In the genomic region with DNA sequence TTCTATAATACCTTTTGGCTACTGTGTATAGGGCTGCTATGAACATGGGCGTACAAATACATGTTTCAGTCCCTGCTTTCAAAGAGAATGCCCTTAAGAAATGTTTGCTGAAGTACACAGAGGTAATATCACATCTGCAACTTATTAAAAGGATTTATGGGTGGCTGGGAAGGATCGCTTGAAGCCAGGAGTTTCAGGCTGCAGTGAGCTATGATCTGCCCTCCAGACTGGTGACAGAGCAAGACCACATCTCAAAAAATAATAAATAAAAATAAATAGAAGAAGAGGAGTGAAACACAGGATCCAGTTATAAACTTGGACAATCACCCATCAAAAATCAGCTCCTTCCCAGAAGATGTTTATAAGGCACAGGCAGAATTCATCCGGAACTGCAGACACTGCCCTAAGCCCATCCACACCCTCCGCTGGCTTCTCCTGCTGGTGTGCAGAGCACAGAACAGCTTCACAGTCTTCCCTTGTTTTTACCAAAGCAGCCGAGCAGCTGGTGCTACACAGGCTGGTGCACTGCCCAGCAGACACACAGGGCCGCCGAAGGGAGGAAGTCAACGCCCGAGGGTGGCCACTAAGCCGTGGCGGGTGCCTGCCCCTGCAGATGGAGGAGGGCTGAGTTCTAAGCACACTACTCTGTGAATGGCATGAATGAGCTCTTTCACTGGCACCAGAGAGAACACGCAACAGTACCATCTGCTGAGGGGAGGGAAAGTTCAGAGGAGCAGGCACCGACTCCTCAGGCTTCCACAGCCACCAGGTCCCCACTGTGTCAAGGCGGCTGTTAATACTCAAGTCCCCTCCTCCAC, we compare ENCODE assay signal across 9 cellular contexts. TPM values are rescaled to one million over a fixed set of nuclear protein-coding genes. Genes with fewer than 3 reads are reported as not detected.
A peak's percentile ranks its signal among the peaks of the same experiment; 100 is the strongest.
DNase-seq lines count a peak whose midpoint lies in the region; ATAC-seq, FAIRE-seq and TF ChIP-seq lines count a peak whose summit lies in the region.
"Had no signal": no experiment of that assay in that cellular context is flagged by ENCODE, and none has a peak within 500 bp of the region (broad histone marks: within the 10 kb centered on the region; RNA-seq: fewer than 3 reads in every experiment).

No MANE protein-coding gene starts in this region.

- no peak overlapping the region for H3K4me2 ChIP-seq in K562 (ENCODE audit: insufficient read depth, low read length)

- peak; percentile 55 for DNase-seq in GM06990 (ENCODE audit: extremely low read depth, insufficient read length)
- peak; percentile 72 for DNase-seq in NCI-H2196 treated with DMSO at 0.1 percent for 48 hours (lab: John Stamatoyannopoulos, UW; ENCODE audit: unreplicated experiment)
- DNase-seq in K562 (ENCODE audit: extremely low read depth in 1 of 4, low spot score in 3 of 4) = no peak
- peak; percentile 94 for DNase-seq in medulla oblongata (ENCODE audit: extremely low spot score)
- no peak for DNase-seq in uterus
- no peak for DNase-seq in NCI-H774 (lab: John Stamatoyannopoulos, UW)

- TF ChIP-seq CTCF in GM06990 (IDR thresholded peaks at IDR 0.05; ENCODE audit: insufficient read depth, low read length, poor library complexity, severe bottlenecking) (no peak), K562 (IDR thresholded peaks at IDR 0.05 in 2 of 3, conservative IDR thresholded peaks at IDR 0.05 in 1 of 3; ENCODE audit: insufficient read depth in 2 of 3, low read depth in 1 of 3, low read length in 3 of 3) (no peak), uterus (IDR thresholded peaks at IDR 0.05) (no peak)

- WGBS in K562 (ENCODE audit: insufficient coverage, low coverage, missing lambda C conversion rate) = 89% methylated on average over 11 of the region's 14 CpGs

- POLR2A ChIA-PET in K562 (lab: Yijun Ruan, JAX) = interaction anchor here (0.6 to 2.4 kb wide), 5 partner anchors 10 to 41 kb away, joined by 3 to 13 read pairs (median 3); no protein-coding TSS in a partner anchor

- H3K9ac ChIP-seq in K562 (ENCODE audit: insufficient read depth in 1 of 2, low read depth in 2 of 2, low read length in 2 of 2) = peak overlapping the region in 1 of 2 experiments; percentile 39; a peak in 1 of 4 replicates

- in situ Hi-C loops in K562 (cut with MboI) = no loop called here

- H3K4me3 ChIP-seq in GM06990 (replicated peaks; ENCODE audit: low read depth, low read length) (peak overlapping the region; percentile 18; the same call in 1 of the 2 replicates), K562 (no peak overlapping the region), uterus (no peak overlapping the region)

- TF ChIP-seq POLR2A in K562 (conservative IDR thresholded peaks at IDR 0.05) = no peak
- no peak for TF ChIP-seq POLR2A in uterus (IDR thresholded peaks at IDR 0.05)

- TF ChIP-seq EP300 in K562 (IDR thresholded peaks at IDR 0.05; ENCODE audit: low read length) = no peak

- no peak overlapping the region for H3K27ac ChIP-seq in K562 (ENCODE audit: extremely low read depth, low read depth, low read length)
- peak overlapping the region; percentile 27 to 34 for H3K27ac ChIP-seq in uterus

- no peak overlapping the region for H2AFZ ChIP-seq in K562 (ENCODE audit: low read depth, low read length)

- H3K36me3 ChIP-seq in GM06990 (ENCODE audit: control insufficient read depth, insufficient read depth, low read length) (peaks cover 2% of the 10 kb centered on the region; the same call in 1 of the 2 replicates), K562 (ENCODE audit: control insufficient read depth, insufficient read depth, low read length) (peaks cover 13% of the 10 kb centered on the region; the same call in 2 of the 3 replicates), uterus (no peaks in the 10 kb centered on the region)

- H3K4me1 ChIP-seq in K562 (replicated peaks in 1 of 2; ENCODE audit: control insufficient read depth in 2 of 2, insufficient read depth in 2 of 2, low read length in 2 of 2) (peaks cover 9 to 40% of the 10 kb centered on the region in 2 experiments), uterus (peaks cover 29 to 38% of the 10 kb centered on the region in 2 donors)

- no peak for ATAC-seq in K562
- no peak for ATAC-seq in GM21360 (IDR thresholded peaks at IDR 0.05; ENCODE audit: unreplicated experiment)
- no peak for ATAC-seq in GM21447 (IDR thresholded peaks at IDR 0.05; ENCODE audit: unreplicated experiment)

- BruUV-seq in K562 (replicated peaks; lab: Mats Ljungman, UMichigan) = no TSS peak

- H3K27me3 ChIP-seq in GM06990 (replicated peaks; ENCODE audit: control insufficient read depth, insufficient read depth, low read length) (no peaks in the 10 kb centered on the region), K562 (ENCODE audit: control insufficient read depth in 2 of 2, insufficient read depth in 2 of 2, low read length in 2 of 2) (no peaks in the 10 kb centered on the region), uterus (no peaks in the 10 kb centered on the region)

- H3K79me2 ChIP-seq in K562 (ENCODE audit: control insufficient read depth, insufficient read depth, low read length) = peaks cover 98% of the 10 kb centered on the region

- TF ChIP-seq RAD21 in K562 (CRISPR knock-in tag; conservative IDR thresholded peaks at IDR 0.05 in 1 of 2, IDR thresholded peaks at IDR 0.05 in 1 of 2) = no peak

- CTCF ChIA-PET in K562 (lab: Yijun Ruan, JAX; ENCODE audit: low intra/inter-chr PET ratio) = no interaction called here

- peaks cover 13% of the 10 kb centered on the region for H3K9me1 ChIP-seq in K562 (ENCODE audit: control insufficient read depth, insufficient read depth, low read length)

- intact Hi-C loops in K562 (cut with micrococcal nuclease) = no loop called here
- intact Hi-C loops in uterus (cut with DNase I; ENCODE audit: low total_unique reads) = no loop called here

- peaks cover 92% of the 10 kb centered on the region for H4K20me1 ChIP-seq in K562 (replicated peaks; ENCODE audit: control insufficient read depth, insufficient read depth, low read length)

- H3K9me3 ChIP-seq in K562 (replicated peaks; ENCODE audit: control insufficient read depth, insufficient read depth, low read depth, low read length) (no peaks in the 10 kb centered on the region), uterus (no peaks in the 10 kb centered on the region)

- no peak for FAIRE-seq in K562 (lab: Jason Lieb, UNC)

TF ChIP-seq in K562, 482 proteins besides CTCF, POLR2A, EP300 and RAD21:
- peak; percentile 45 for TF ChIP-seq POLR2G (IDR thresholded peaks at IDR 0.05; ENCODE audit: low read depth, low read length)
- TF ChIP-seq RBM22 (IDR thresholded peaks at IDR 0.05; ENCODE audit: low read depth, low read length, poor library complexity, severe bottlenecking) = peak; percentile 31
- TF ChIP-seq ZNF668 (CRISPR knock-in tag; IDR thresholded peaks at IDR 0.05) = no peak

RNA-seq across cellular contexts. Expression of a gene that starts 44.0 kb away (rescaled TPM):
- total RNA-seq in K562 (2011; cell fraction: chromatin; rRNA removed; ENCODE audit: low replicate concordance) = 157 and 305 TPM in 2 replicates
- 129 and 134 TPM in 2 replicates for total RNA-seq in K562 (2011; cell fraction: nucleolus; rRNA removed)
- 133 and 164 TPM in 2 replicates for total RNA-seq in K562 (2011; cell fraction: nucleoplasm; rRNA removed)
- total RNA-seq in K562 (2014; rRNA removed) = 15.6 and 24.0 TPM in 2 replicates
- 11.3 and 13.0 TPM in 2 replicates for total RNA-seq in K562 (2014; rRNA removed; fragmentation: Illumina TruSeq; extraction: Trizol)
- 16.1 and 18.2 TPM in 2 replicates for total RNA-seq in K562 (2015; rRNA removed; fragmentation: Illumina TruSeq; extraction: Trizol)
- total RNA-seq in K562 (2021) = 93.7 and 105 TPM in 2 replicates
- polyA plus RNA-seq in K562 (2011; rRNA removed) = 8.9 and 11.0 TPM in 2 replicates
- 5.8 and 8.4 TPM in 2 replicates for polyA plus RNA-seq in K562 (2011; cell fraction: cytosol; rRNA removed)
- polyA plus RNA-seq in K562 (2011; cell fraction: nucleus; rRNA removed) = 36.9 and 48.9 TPM in 2 replicates
- 61.3 and 74.1 TPM in 2 replicates for polyA plus RNA-seq in K562 (2012)
- polyA plus RNA-seq in K562 (2014; fragmentation: Illumina TruSeq; extraction: Trizol) = 35.3 and 43.4 TPM in 2 replicates
- polyA plus RNA-seq in K562 (2014; fragmentation: Nextera tagmentation; extraction: Ambion mirVana) = 1 to 10 TPM; 1.8 to 5.4 TPM
- polyA plus RNA-seq in K562 (2014; rRNA removed) = 23.3 and 24.3 TPM in 2 replicates
- 14.6 and 17.9 TPM in 2 replicates for polyA minus RNA-seq in K562 (2011; rRNA and poly(A)+ RNA removed)
- polyA minus RNA-seq in K562 (2011; cell fraction: cytosol; rRNA and poly(A)+ RNA removed) = 36.5 and 50.1 TPM in 2 replicates
- 35.0 and 50.0 TPM in 2 replicates for polyA minus RNA-seq in K562 (2011; cell fraction: nucleus; rRNA and poly(A)+ RNA removed)
- total RNA-seq in uterus = 100 to 1,000 TPM in 1 of 4 donors, 10 to 100 TPM in 2, 1 to 10 TPM in 1; 5.6 to 156 (median 16.6) TPM

RNA-seq across cellular contexts. Expression of a gene that starts 56.1 kb away (rescaled TPM):
- 0.39 and 1.6 TPM in 2 replicates for total RNA-seq in K562 (2011; cell fraction: chromatin; rRNA removed; ENCODE audit: low replicate concordance)
- total RNA-seq in K562 (2011; cell fraction: nucleolus; rRNA removed) = 0.79 and 0.83 TPM in 2 replicates
- total RNA-seq in K562 (2011; cell fraction: nucleoplasm; rRNA removed) = 0.69 and 0.88 TPM in 2 replicates
- not detected in 2 replicates for total RNA-seq in K562 (2014; rRNA removed)
- not detected in 2 replicates for total RNA-seq in K562 (2014; rRNA removed; fragmentation: Illumina TruSeq; extraction: Trizol)
- not detected in 2 replicates for total RNA-seq in K562 (2015; rRNA removed; fragmentation: Illumina TruSeq; extraction: Trizol)
- 0.20 TPM in 1 of 2 replicates, not detected in the other for total RNA-seq in K562 (2021)
- polyA plus RNA-seq in K562 (2011; rRNA removed) = 0.07 TPM in 1 of 2 replicates, not detected in the other
- 0.06 and 0.12 TPM in 2 replicates for polyA plus RNA-seq in K562 (2011; cell fraction: cytosol; rRNA removed)
- polyA plus RNA-seq in K562 (2011; cell fraction: nucleus; rRNA removed) = 0.21 and 0.50 TPM in 2 replicates
- not detected in 2 replicates for polyA plus RNA-seq in K562 (2012)
- not detected in 2 replicates for polyA plus RNA-seq in K562 (2014; fragmentation: Illumina TruSeq; extraction: Trizol)
- polyA plus RNA-seq in K562 (2014; fragmentation: Nextera tagmentation; extraction: Ambion mirVana) = not detected
- not detected in 2 replicates for polyA plus RNA-seq in K562 (2014; rRNA removed)
- not detected in 2 replicates for polyA minus RNA-seq in K562 (2011; rRNA and poly(A)+ RNA removed)
- not detected in 2 replicates for polyA minus RNA-seq in K562 (2011; cell fraction: cytosol; rRNA and poly(A)+ RNA removed)
- not detected in 2 replicates for polyA minus RNA-seq in K562 (2011; cell fraction: nucleus; rRNA and poly(A)+ RNA removed)
- total RNA-seq in uterus = under 1 TPM in 2 of 4 donors, not detected in 2; 0.35 to 0.64 TPM
- total RNA-seq: M059J had no signal

Comparison
In these comparisons a context has a peak if more than half of its experiments do, and no peak if none do; other contexts are left out.
1. DNase-seq: peak in GM06990 (single experiment), NCI-H2196 treated with DMSO at 0.1 percent for 48 hours (single experiment) and medulla oblongata (single experiment); none in K562 (0 of 4), uterus (0 of 2) and NCI-H774 (single experiment).